In genomic region chr1:116485071-116485735, GRCh38 we compare ENCODE assay signal across 1 cellular context.
TF ChIP-seq lines count a peak whose summit lies in the region.

No MANE protein-coding gene starts in this region.

TF ChIP-seq in GM23338, 12 proteins besides CTCF, POLR2A, EP300 and RAD21 (continued from another document):
- TF ChIP-seq, protein P1, sequence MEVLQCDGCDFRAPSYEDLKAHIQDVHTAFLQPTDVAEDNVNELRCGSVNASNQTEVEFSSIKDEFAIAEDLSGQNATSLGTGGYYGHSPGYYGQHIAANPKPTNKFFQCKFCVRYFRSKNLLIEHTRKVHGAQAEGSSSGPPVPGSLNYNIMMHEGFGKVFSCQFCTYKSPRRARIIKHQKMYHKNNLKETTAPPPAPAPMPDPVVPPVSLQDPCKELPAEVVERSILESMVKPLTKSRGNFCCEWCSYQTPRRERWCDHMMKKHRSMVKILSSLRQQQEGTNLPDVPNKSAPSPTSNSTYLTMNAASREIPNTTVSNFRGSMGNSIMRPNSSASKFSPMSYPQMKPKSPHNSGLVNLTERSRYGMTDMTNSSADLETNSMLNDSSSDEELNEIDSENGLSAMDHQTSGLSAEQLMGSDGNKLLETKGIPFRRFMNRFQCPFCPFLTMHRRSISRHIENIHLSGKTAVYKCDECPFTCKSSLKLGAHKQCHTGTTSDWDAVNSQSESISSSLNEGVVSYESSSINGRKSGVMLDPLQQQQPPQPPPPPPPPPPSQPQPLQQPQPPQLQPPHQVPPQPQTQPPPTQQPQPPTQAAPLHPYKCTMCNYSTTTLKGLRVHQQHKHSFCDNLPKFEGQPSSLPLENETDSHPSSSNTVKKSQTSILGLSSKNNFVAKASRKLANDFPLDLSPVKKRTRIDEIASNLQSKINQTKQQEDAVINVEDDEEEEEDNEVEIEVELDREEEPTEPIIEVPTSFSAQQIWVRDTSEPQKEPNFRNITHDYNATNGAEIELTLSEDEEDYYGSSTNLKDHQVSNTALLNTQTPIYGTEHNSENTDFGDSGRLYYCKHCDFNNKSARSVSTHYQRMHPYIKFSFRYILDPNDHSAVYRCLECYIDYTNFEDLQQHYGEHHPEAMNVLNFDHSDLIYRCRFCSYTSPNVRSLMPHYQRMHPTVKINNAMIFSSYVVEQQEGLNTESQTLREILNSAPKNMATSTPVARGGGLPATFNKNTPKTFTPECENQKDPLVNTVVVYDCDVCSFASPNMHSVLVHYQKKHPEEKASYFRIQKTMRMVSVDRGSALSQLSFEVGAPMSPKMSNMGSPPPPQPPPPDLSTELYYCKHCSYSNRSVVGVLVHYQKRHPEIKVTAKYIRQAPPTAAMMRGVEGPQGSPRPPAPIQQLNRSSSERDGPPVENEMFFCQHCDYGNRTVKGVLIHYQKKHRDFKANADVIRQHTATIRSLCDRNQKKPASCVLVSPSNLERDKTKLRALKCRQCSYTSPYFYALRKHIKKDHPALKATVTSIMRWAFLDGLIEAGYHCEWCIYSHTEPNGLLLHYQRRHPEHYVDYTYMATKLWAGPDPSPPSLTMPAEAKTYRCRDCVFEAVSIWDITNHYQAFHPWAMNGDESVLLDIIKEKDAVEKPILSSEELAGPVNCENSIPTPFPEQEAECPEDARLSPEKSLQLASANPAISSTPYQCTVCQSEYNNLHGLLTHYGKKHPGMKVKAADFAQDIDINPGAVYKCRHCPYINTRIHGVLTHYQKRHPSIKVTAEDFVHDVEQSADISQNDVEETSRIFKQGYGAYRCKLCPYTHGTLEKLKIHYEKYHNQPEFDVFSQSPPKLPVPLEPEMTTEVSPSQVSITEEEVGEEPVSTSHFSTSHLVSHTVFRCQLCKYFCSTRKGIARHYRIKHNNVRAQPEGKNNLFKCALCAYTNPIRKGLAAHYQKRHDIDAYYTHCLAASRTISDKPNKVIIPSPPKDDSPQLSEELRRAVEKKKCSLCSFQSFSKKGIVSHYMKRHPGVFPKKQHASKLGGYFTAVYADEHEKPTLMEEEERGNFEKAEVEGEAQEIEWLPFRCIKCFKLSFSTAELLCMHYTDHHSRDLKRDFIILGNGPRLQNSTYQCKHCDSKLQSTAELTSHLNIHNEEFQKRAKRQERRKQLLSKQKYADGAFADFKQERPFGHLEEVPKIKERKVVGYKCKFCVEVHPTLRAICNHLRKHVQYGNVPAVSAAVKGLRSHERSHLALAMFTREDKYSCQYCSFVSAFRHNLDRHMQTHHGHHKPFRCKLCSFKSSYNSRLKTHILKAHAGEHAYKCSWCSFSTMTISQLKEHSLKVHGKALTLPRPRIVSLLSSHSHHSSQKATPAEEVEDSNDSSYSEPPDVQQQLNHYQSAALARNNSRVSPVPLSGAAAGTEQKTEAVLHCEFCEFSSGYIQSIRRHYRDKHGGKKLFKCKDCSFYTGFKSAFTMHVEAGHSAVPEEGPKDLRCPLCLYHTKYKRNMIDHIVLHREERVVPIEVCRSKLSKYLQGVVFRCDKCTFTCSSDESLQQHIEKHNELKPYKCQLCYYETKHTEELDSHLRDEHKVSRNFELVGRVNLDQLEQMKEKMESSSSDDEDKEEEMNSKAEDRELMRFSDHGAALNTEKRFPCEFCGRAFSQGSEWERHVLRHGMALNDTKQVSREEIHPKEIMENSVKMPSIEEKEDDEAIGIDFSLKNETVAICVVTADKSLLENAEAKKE (CRISPR knock-in tag; IDR thresholded peaks at IDR 0.05) = peak; percentile 68
